ENCODE assay signal across 24 cellular contexts in the genomic region with DNA sequence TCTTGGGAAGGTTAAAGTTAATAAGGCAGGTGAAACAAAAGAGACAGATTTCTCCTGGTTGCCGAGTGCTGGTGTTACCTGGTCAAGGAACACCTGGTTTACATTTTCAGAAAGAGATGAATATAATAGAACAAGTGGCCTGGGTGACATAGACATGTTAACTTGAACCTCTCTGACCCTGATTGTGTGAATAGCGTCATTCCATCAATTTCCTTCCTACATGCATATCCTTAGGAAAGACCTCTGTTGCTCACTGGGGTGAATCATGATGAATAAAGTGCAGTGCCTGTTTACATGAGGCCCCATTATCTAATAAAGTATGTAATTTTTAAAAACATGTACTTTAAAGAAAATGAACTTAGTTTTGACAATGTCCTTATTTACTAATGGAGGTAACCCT.
"Had no signal": no experiment of that assay in that cellular context is flagged by ENCODE, and none has a peak within 500 bp of the region (broad histone marks: within the 10 kb centered on the region; RNA-seq: fewer than 3 reads in every experiment).

No MANE protein-coding gene starts in this region.

- H3K36me3 ChIP-seq: colonic mucosa, heart left ventricle, lower lobe of right lung, neutrophil, right atrium auricular region, tibial artery had no signal

- H3K4me3 ChIP-seq: colonic mucosa, heart left ventricle, lower lobe of right lung, right atrium auricular region, tibial artery had no signal

- H3K9me3 ChIP-seq: colonic mucosa, lower lobe of right lung, neutrophil, right atrium auricular region, tibial artery had no signal

- ATAC-seq: activated T-cell treated with anti-CD3 and anti-CD28 coated beads, Interleukin-2, amount 50 U/mL, for 4 hours; heart left ventricle; left colon; lower lobe of right lung; T-cell had no signal

- H3K27ac ChIP-seq: colonic mucosa, heart left ventricle, lower lobe of right lung, neutrophil, right atrium auricular region, tibial artery had no signal

- DNase-seq: activated CD4-positive, alpha-beta T cell treated with anti-CD3 and anti-CD28 coated beads, Interleukin-2, amount 50 U/mL, for 48 hours; activated CD4-positive, CD25-positive, alpha-beta regulatory T cell treated with anti-CD3 and anti-CD28 coated beads, Interleukin-2, amount 50 U/mL, for 72 hours; activated effector memory CD4-positive, alpha-beta T cell treated with Interleukin-2 at 50 U/mL for 16 hours; activated naive CD4-positive, alpha-beta T cell treated with anti-CD3 and anti-CD28 coated beads, Interleukin-2, amount 50 U/mL, for 16 hours; activated T-cell treated with anti-CD3 and anti-CD28 coated beads, Interleukin-2, amount 50 U/mL, for 4 hours; caudate nucleus; colonic mucosa; effector CD4-positive, alpha-beta T cell; heart left ventricle; immature natural killer cell; left colon; lower lobe of right lung; midbrain; posterior cingulate gyrus; stimulated activated CD4-positive, alpha-beta T cell treated with anti-CD3 and anti-CD28 coated beads, Interleukin-15, amount 100 ng/mL, for 24 hours; stimulated activated CD4-positive, alpha-beta T cell treated with anti-CD3 and anti-CD28 coated beads, Interleukin-4, amount 100 ng/mL, for 24 hours; stimulated activated naive CD4-positive, alpha-beta T cell; T-cell; T1000; tibial artery had no signal

- FAIRE-seq: frontal cortex, urothelium cell line had no signal

- H3K27me3 ChIP-seq: colonic mucosa, heart left ventricle, neutrophil, right atrium auricular region, tibial artery had no signal

- H3K4me1 ChIP-seq: colonic mucosa, heart left ventricle, lower lobe of right lung, right atrium auricular region, tibial artery had no signal
